Comparison of ENCODE assay signal across 16 cellular contexts in genomic region chr11:95435628-95436353, GRCh38.
"Had no signal": no experiment of that assay in that cellular context is flagged by ENCODE, and none has a peak within 500 bp of the region (broad histone marks: within the 10 kb centered on the region; RNA-seq: fewer than 3 reads in every experiment).

No MANE protein-coding gene starts in this region.

- H3K4me3 Mint-ChIP-seq: activated CD4-positive, alpha-beta T cell treated with anti-CD3 and anti-CD28 coated beads for 36 hours; activated CD8-positive, alpha-beta T cell treated with anti-CD3 and anti-CD28 coated beads, Interleukin-2, amount 10 ng/mL, durations not matched to agents 7 days and 5 days had no signal

- H3K9me3 ChIP-seq: left lung, psoas muscle, right lobe of liver had no signal

- DNase-seq: activated CD4-positive, alpha-beta T cell treated with anti-CD3 and anti-CD28 coated beads for 36 hours; activated CD8-positive, alpha-beta memory T cell treated with anti-CD3 and anti-CD28 coated beads, Interleukin-2, amount 50 U/mL, for 48 hours; activated CD8-positive, alpha-beta T cell treated with anti-CD3 and anti-CD28 coated beads, Interleukin-2, amount 10 ng/mL, durations not matched to agents 7 days and 5 days; activated naive CD4-positive, alpha-beta T cell; foreskin keratinocyte; head of caudate nucleus; left lung; mesenchymal stem cell; psoas muscle; right lobe of liver; stimulated activated CD4-positive, alpha-beta T cell treated with anti-CD3 and anti-CD28 coated beads, Interleukin-2, amount 100 ng/mL, for 24 hours; stimulated activated naive CD4-positive, alpha-beta T cell; substantia nigra had no signal

- H3K4me3 ChIP-seq: left lung, psoas muscle, right lobe of liver had no signal

- H3K27ac ChIP-seq: foreskin keratinocyte, left lung, psoas muscle, right lobe of liver had no signal

- H3K27me3 ChIP-seq: foreskin keratinocyte, left lung, right lobe of liver had no signal

- H3K27ac Mint-ChIP-seq: activated CD4-positive, alpha-beta T cell treated with anti-CD3 and anti-CD28 coated beads for 36 hours; activated CD8-positive, alpha-beta T cell treated with anti-CD3 and anti-CD28 coated beads, Interleukin-2, amount 10 ng/mL, durations not matched to agents 7 days and 5 days had no signal

- ATAC-seq: activated CD4-positive, alpha-beta T cell treated with anti-CD3 and anti-CD28 coated beads for 36 hours; activated CD8-positive, alpha-beta T cell treated with anti-CD3 and anti-CD28 coated beads, Interleukin-2, amount 10 ng/mL, durations not matched to agents 7 days and 5 days; foreskin keratinocyte; left lung; psoas muscle; SK-N-SH treated with all-trans-retinoic acid at 6 μM for 48 hours had no signal

- H3K36me3 ChIP-seq: left lung, right lobe of liver had no signal

- H3K4me1 ChIP-seq: foreskin keratinocyte, left lung, psoas muscle, right lobe of liver had no signal

- FAIRE-seq: colon, endothelial cell of umbilical vein had no signal

- H3K27me3 Mint-ChIP-seq: activated CD4-positive, alpha-beta T cell treated with anti-CD3 and anti-CD28 coated beads for 36 hours had no signal
